21 cellular contexts compared by ENCODE assay signal in genomic region chr2:39607538-39608211, GRCh38. TPM values are rescaled to one million over a fixed set of nuclear protein-coding genes. Genes with fewer than 3 reads are reported as not detected.
DNase-seq lines count a peak whose midpoint lies in the region; ATAC-seq and TF ChIP-seq lines count a peak whose summit lies in the region.
"Had no signal": no experiment of that assay in that cellular context is flagged by ENCODE, and none has a peak within 500 bp of the region (broad histone marks: within the 10 kb centered on the region; RNA-seq: fewer than 3 reads in every experiment).

No MANE protein-coding gene starts in this region.

- no peaks in the 10 kb centered on the region for H4K20me1 ChIP-seq in smooth muscle cell (ENCODE audit: low read depth)

- H3K4me3 ChIP-seq in heart left ventricle (no peak overlapping the region), smooth muscle cell (no peak overlapping the region)
- H3K4me3 ChIP-seq: GM12878, PC-9, SK-N-MC had no signal

- TF ChIP-seq CTCF in heart left ventricle (IDR thresholded peaks at IDR 0.05): no peak
- no peak for TF ChIP-seq CTCF in smooth muscle cell (IDR thresholded peaks at IDR 0.05; ENCODE audit: borderline replicate concordance, insufficient read depth, poor library complexity, severe bottlenecking)

- H3K36me3 ChIP-seq in heart left ventricle (no peaks in the 10 kb centered on the region), smooth muscle cell (ENCODE audit: low read depth) (no peaks in the 10 kb centered on the region)

- H3K4me1 ChIP-seq in heart left ventricle (peaks cover 0 to 28% (median 10%) of the 10 kb centered on the region in 12 donors), smooth muscle cell (ENCODE audit: low read depth) (peaks cover 15% of the 10 kb centered on the region)

- H2AFZ ChIP-seq in smooth muscle cell (ENCODE audit: low read depth): no peak overlapping the region
- H2AFZ ChIP-seq: PC-9 had no signal

- H3K9me3 ChIP-seq in heart left ventricle (no peaks in the 10 kb centered on the region), smooth muscle cell (replicated peaks; ENCODE audit: low read depth) (no peaks in the 10 kb centered on the region)

- H3K4me2 ChIP-seq in smooth muscle cell: peak overlapping the region; percentile 21
- H3K4me2 ChIP-seq: PC-9 had no signal

- no peak overlapping the region for H3K9ac ChIP-seq in smooth muscle cell (ENCODE audit: low read depth)

- no peak for DNase-seq in heart left ventricle
- no peak for DNase-seq in Right ventricle myocardium superior
- peak; percentile 7 for DNase-seq in astrocyte of the hippocampus (ENCODE audit: low read depth, low spot score)
- peak; percentile 53 for DNase-seq in myocyte (ENCODE audit: low read depth)
- no peak for DNase-seq in smooth muscle cell (lab: John Stamatoyannopoulos, UW; ENCODE audit: unreplicated experiment)
- no peak for DNase-seq in T-helper 1 cell
- no peak for DNase-seq in activated naive CD4-positive, alpha-beta T cell (lab: John Stamatoyannopoulos, UW)
- DNase-seq: 8988T, COR-L47, DMS53, KBM-7, NCI-H1436 treated with DMSO at 0.1 percent for 48 hours, NCI-H2107, NCI-H748 treated with DMSO at 0.1 percent for 48 hours, PC-9 had no signal

- no peaks in the 10 kb centered on the region for H3K79me2 ChIP-seq in smooth muscle cell (ENCODE audit: low read depth)

- intact Hi-C loops in heart left ventricle (cut with DNase I): no loop called here
- intact Hi-C loops in Right ventricle myocardium superior (cut with DNase I): loop anchor here (10.0 kb wide), 1 partner anchor 47 kb away; no protein-coding TSS in a partner anchor

- no peak for TF ChIP-seq POLR2A in heart left ventricle (IDR thresholded peaks at IDR 0.05)

- no peaks in the 10 kb centered on the region for H3K27me3 ChIP-seq in heart left ventricle
- H3K27me3 ChIP-seq in smooth muscle cell (ENCODE audit: low read depth): no peaks in the 10 kb centered on the region

- no peak for ATAC-seq in heart left ventricle
- no peak for ATAC-seq in Right ventricle myocardium superior (ENCODE audit: poor library complexity)
- no peak for ATAC-seq in GM21360 (IDR thresholded peaks at IDR 0.05; ENCODE audit: unreplicated experiment)
- ATAC-seq: GM12878, HCT116 had no signal

- peak overlapping the region in 7 of 12 donors; percentile 8 to 78 (median 64) for H3K27ac ChIP-seq in heart left ventricle
- H3K27ac ChIP-seq in smooth muscle cell (ENCODE audit: low read depth): no peak overlapping the region
- H3K27ac ChIP-seq: C4-2B, HL-60, PC-9, SK-N-MC had no signal

- WGBS in heart left ventricle, 4 donors: 86 to 90% (median 90%) methylated on average over 2 to 3 of the region's 3 CpGs
- 84% methylated on average over 3 of the region's 3 CpGs for WGBS in smooth muscle cell (ENCODE audit: low lambda C conversion rate)

- H3F3A ChIP-seq in smooth muscle cell (ENCODE audit: low read depth): no peaks in the 10 kb centered on the region

RNA-seq across cellular contexts. Expression of gene TMEM178A, which starts 58.0 kb away (rescaled TPM):
- total RNA-seq in heart left ventricle (1 to 10 TPM; 1.3 to 4.6 (median 3.0) TPM), Right ventricle myocardium superior (1.9 TPM), myocyte (2.0 and 5.3 TPM in 2 replicates), smooth muscle cell (14.6 and 19.9 TPM in 2 replicates)
- polyA plus RNA-seq in heart left ventricle (1 to 10 TPM in 1 of 2 donors, under 1 TPM in 1; 0.65 to 3.1 TPM), smooth muscle cell (16.4 and 22.2 TPM in 2 replicates)
- polyA plus RNA-seq in myocyte (2012): 5.4 TPM
- total RNA-seq: GM12878 had no signal
- polyA plus RNA-seq: GM12878 had no signal

Comparison
In these comparisons a context has a peak if more than half of its experiments do, and no peak if none do; other contexts are left out.
1. DNase-seq: peak in astrocyte of the hippocampus (single experiment) and myocyte (single experiment); none in heart left ventricle (0 of 5), Right ventricle myocardium superior (single experiment), smooth muscle cell (single experiment), T-helper 1 cell (0 of 5) and activated naive CD4-positive, alpha-beta T cell (0 of 4).